ENCODE assay signal across 8 cellular contexts in the genomic region with DNA sequence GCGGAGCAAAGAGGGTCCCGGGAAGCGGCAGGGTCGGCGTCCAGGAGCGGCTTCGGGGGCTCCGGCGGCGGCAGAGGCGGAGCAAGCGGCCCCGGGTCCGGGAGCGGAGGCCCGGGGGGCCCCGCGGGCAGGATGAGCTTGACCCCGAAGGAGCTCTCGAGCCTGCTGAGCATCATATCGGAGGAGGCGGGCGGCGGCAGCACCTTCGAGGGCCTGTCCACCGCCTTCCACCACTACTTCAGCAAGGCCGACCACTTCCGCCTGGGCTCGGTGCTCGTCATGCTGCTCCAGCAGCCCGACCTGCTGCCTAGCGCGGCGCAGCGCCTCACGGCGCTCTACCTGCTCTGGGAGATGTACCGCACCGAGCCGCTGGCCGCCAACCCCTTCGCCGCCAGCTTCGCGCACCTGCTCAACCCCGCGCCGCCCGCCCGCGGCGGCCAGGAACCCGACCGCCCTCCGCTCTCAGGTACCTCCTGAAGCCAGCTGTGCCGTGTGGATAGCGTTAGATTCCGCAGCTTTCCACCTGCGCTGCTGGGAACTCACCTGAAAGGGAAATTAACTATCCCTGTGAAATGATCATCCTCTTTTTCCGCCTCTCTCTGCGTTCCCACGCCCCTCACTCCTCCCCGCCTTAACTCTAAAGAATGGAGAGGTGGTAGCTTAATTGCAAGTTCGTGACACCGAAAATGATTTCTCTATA. TPM values are rescaled to one million over a fixed set of nuclear protein-coding genes. Genes with fewer than 3 reads are reported as not detected.
DNase-seq lines count a peak whose midpoint lies in the region; ATAC-seq and TF ChIP-seq lines count a peak whose summit lies in the region.

No MANE protein-coding gene starts in this region.

- peak overlapping the region; percentile 93 to 94 for H3K27ac Mint-ChIP-seq in natural killer cell

- H3K9me3 Mint-ChIP-seq in natural killer cell: no peaks in the 10 kb centered on the region

- TF ChIP-seq CTCF in AG04449 (IDR thresholded peaks at IDR 0.05; ENCODE audit: insufficient read depth, low read length, missing control alignments) (no peak), natural killer cell (IDR thresholded peaks at IDR 0.05) (no peak)

- no peaks in the 10 kb centered on the region for H3K36me3 Mint-ChIP-seq in natural killer cell

- H3K4me1 Mint-ChIP-seq in natural killer cell: peaks cover 41 to 44% of the 10 kb centered on the region in 2 donors

- peak overlapping the region; percentile 98 for H3K4me3 Mint-ChIP-seq in natural killer cell

- DNase-seq in AG04449 (ENCODE audit: low read depth, low spot score) (no peak), NCI-H774 (lab: John Stamatoyannopoulos, UW) (peak; percentile 56), natural killer cell (peak; percentile 75)
- DNase-seq in activated CD8-positive, alpha-beta memory T cell treated with anti-CD3 and anti-CD28 coated beads, Interleukin-2, amount 50 U/mL, for 24 hours (ENCODE audit: extremely low read depth): peak; percentile 36
- DNase-seq in stimulated activated naive CD4-positive, alpha-beta T cell (lab: John Stamatoyannopoulos, UW): peak in 5 of 6 experiments; percentile 67 to 87 (median 71)

- POLR2A ChIA-PET in AG04449 (lab: Yijun Ruan, JAX): interaction anchor here (0.6 to 1.0 kb wide), 2 partner anchors 43 to 55 kb away, joined by 3 to 4 read pairs; partner anchors contain the start of gene RNF149

- no peaks in the 10 kb centered on the region for H3K27me3 Mint-ChIP-seq in natural killer cell (ENCODE audit: low read depth in 2 of 2)

- peak overlapping the region; percentile 93 for H3K4me3 ChIP-seq in AG04449 (ENCODE audit: low read depth, low read length)

- ATAC-seq in GM18520 (IDR thresholded peaks at IDR 0.05; ENCODE audit: unreplicated experiment): peak; percentile 34
- peak; percentile 51 for ATAC-seq in HG03064 (IDR thresholded peaks at IDR 0.05; ENCODE audit: low read depth, unreplicated experiment)
- ATAC-seq in esophagus mucosa: peak; percentile 81
- ATAC-seq in natural killer cell: peak; percentile 69 to 84 (median 73)

- CTCF ChIA-PET in AG04449 (lab: Yijun Ruan, JAX): interaction anchor here (0.9 to 3.5 kb wide), 6 partner anchors 9 to 646 kb away, joined by 3 to 15 read pairs (median 3); no protein-coding TSS in a partner anchor

- intact Hi-C loops in natural killer cell (cut with micrococcal nuclease): loop anchor here (1.0 to 2.0 kb wide), 2 partner anchors 54 to 250 kb away; partner anchors contain the start of gene RPL31

RNA-seq across cellular contexts. Expression of gene CNOT11, which starts 0.5 kb away (rescaled TPM):
- 50.0 TPM for total RNA-seq in esophagus mucosa
- total RNA-seq in natural killer cell: 10 to 100 TPM; 41.7 to 49.8 (median 46.0) TPM

RNA-seq across cellular contexts. Expression of gene RNF149, which starts 55.3 kb away (rescaled TPM):
- total RNA-seq in esophagus mucosa (67.0 TPM), natural killer cell (100 to 1,000 TPM; 133 to 151 (median 149) TPM)
